Comparison of ENCODE assay signal across 24 cellular contexts in genomic region chr4:130576218-130576617, GRCh38.
A peak's percentile ranks its signal among the peaks of the same experiment; 100 is the strongest.
DNase-seq lines count a peak whose midpoint lies in the region; TF ChIP-seq lines count a peak whose summit lies in the region.
"Had no signal": no experiment of that assay in that cellular context is flagged by ENCODE, and none has a peak within 500 bp of the region (broad histone marks: within the 10 kb centered on the region; RNA-seq: fewer than 3 reads in every experiment).

No MANE protein-coding gene starts in this region.

- H3K4me3 ChIP-seq in SK-N-SH (ENCODE audit: low read depth in 2 of 2, low read length in 1 of 2), result no peak overlapping the region
- H3K4me3 ChIP-seq in esophagus squamous epithelium, result no peak overlapping the region
- H3K4me3 ChIP-seq: gastrocnemius medialis, GM23338, K562, mucosa of descending colon had no signal

- POLR2A ChIA-PET in SK-N-SH (lab: Yijun Ruan, JAX), result no interaction called here

- H2AFZ ChIP-seq in SK-N-SH (ENCODE audit: low read depth), result no peak overlapping the region
- H2AFZ ChIP-seq: GM23338 had no signal

- H4K20me1 ChIP-seq in SK-N-SH (ENCODE audit: insufficient read depth), result no peaks in the 10 kb centered on the region

- H3K4me2 ChIP-seq in SK-N-SH, result no peak overlapping the region
- H3K4me2 ChIP-seq: GM23338 had no signal

- H3K9me3 ChIP-seq in SK-N-SH (no peaks in the 10 kb centered on the region), esophagus squamous epithelium (no peaks in the 10 kb centered on the region)
- H3K9me3 ChIP-seq: gastrocnemius medialis, mucosa of descending colon had no signal

- peak; percentile 9; the same call in 1 of the 2 replicates for TF ChIP-seq RAD21 in SK-N-SH (IDR thresholded peaks at IDR 0.05; ENCODE audit: low read length)

- H3K9ac ChIP-seq in SK-N-SH, result no peak overlapping the region

- TF ChIP-seq EP300 in SK-N-SH (IDR thresholded peaks at IDR 0.05; ENCODE audit: borderline replicate concordance in 1 of 2, low read depth in 1 of 2, low read length in 1 of 2), result peak in 1 of 2 experiments; percentile 89; a peak in 2 of 4 replicates

- 7% methylated on average over 1 of the region's 1 CpG for WGBS in SK-N-SH (ENCODE audit: low lambda C conversion rate)
- 68 to 74% methylated on average over 1 of the region's 1 CpG for WGBS in esophagus squamous epithelium, 2 donors

- no peak for TF ChIP-seq CTCF in SK-N-SH (IDR thresholded peaks at IDR 0.05)
- no peak for TF ChIP-seq CTCF in esophagus squamous epithelium (IDR thresholded peaks at IDR 0.05)

- no peaks in the 10 kb centered on the region for H3K79me2 ChIP-seq in SK-N-SH (ENCODE audit: insufficient read depth)

- CTCF ChIA-PET in SK-N-SH (lab: Yijun Ruan, JAX), result interaction anchor here (1.3 kb wide), 1 partner anchor 13 kb away, joined by 4 read pairs; no protein-coding TSS in a partner anchor

- TF ChIP-seq POLR2A in esophagus squamous epithelium (IDR thresholded peaks at IDR 0.05), result no peak

- H3K27ac ChIP-seq in SK-N-SH (ENCODE audit: low read depth in 2 of 2, low read length in 1 of 2), result peak overlapping the region in 1 of 2 experiments; percentile 77; a peak in 1 of 4 replicates
- no peak overlapping the region for H3K27ac ChIP-seq in esophagus squamous epithelium
- H3K27ac ChIP-seq: 22Rv1, gastrocnemius medialis, WERI-Rb-1 had no signal

- no peaks in the 10 kb centered on the region for H3K27me3 ChIP-seq in SK-N-SH (ENCODE audit: insufficient read depth)
- no peaks in the 10 kb centered on the region for H3K27me3 ChIP-seq in esophagus squamous epithelium
- H3K27me3 ChIP-seq: gastrocnemius medialis had no signal

- H3K4me1 ChIP-seq in SK-N-SH (ENCODE audit: control insufficient read depth in 1 of 2, insufficient read depth in 2 of 2, low read depth in 1 of 2, low read length in 1 of 2) (peaks cover 0 to 4% of the 10 kb centered on the region in 2 experiments; a peak in 2 of 4 replicates), esophagus squamous epithelium (no peaks in the 10 kb centered on the region)
- H3K4me1 ChIP-seq: gastrocnemius medialis had no signal

- no peaks in the 10 kb centered on the region for H3F3A ChIP-seq in SK-N-SH (replicated peaks; ENCODE audit: insufficient read depth)

- DNase-seq in DMS53 (lab: John Stamatoyannopoulos, UW) (peak; percentile 3), DMS53 treated with DMSO at 0.1 percent for 48 hours (lab: John Stamatoyannopoulos, UW; ENCODE audit: unreplicated experiment) (no peak), NCI-H2227 (lab: John Stamatoyannopoulos, UW; ENCODE audit: unreplicated experiment) (peak; percentile 67), SK-N-SH (peak; percentile 28), retina (peak; percentile 41), SHP77 (lab: John Stamatoyannopoulos, UW) (no peak), esophagus squamous epithelium (lab: John Stamatoyannopoulos, UW) (no peak), hypothalamus (lab: John Stamatoyannopoulos, UW) (no peak)
- DNase-seq: activated CD4-positive, alpha-beta T cell treated with anti-CD3 and anti-CD28 coated beads, Interleukin-2, amount 10 ng/mL, durations not matched to agents 24 days and 14 days; activated effector memory CD4-positive, alpha-beta T cell treated with anti-CD3 and anti-CD28 coated beads, Interleukin-2, amount 50 U/mL, for 16 hours; anterior cingulate cortex; EL; gastrocnemius medialis; mucosa of descending colon; natural killer cell; NCI-H1048; NCI-H2029 treated with DMSO at 0.1 percent for 48 hours; stimulated activated CD4-positive, alpha-beta T cell treated with anti-CD3 and anti-CD28 coated beads, Interleukin-15, amount 100 ng/mL, for 24 hours; substantia nigra; T-cell; WERI-Rb-1 had no signal

- H3K36me3 ChIP-seq in SK-N-SH (replicated peaks in 1 of 2; ENCODE audit: control insufficient read depth in 1 of 2, insufficient read depth in 2 of 2, low read length in 1 of 2) (no peaks in the 10 kb centered on the region), esophagus squamous epithelium (no peaks in the 10 kb centered on the region)
- H3K36me3 ChIP-seq: gastrocnemius medialis, WERI-Rb-1 had no signal

- no peaks in the 10 kb centered on the region for H3K9me2 ChIP-seq in SK-N-SH

- intact Hi-C loops in esophagus squamous epithelium (cut with DNase I), result no loop called here

TF ChIP-seq in SK-N-SH, 30 proteins besides CTCF, POLR2A, EP300 and RAD21:
- no peak for TF ChIP-seq SIN3A (IDR thresholded peaks at IDR 0.05; ENCODE audit: borderline replicate concordance, low read depth, low read length)
- TF ChIP-seq CHD2 (IDR thresholded peaks at IDR 0.05; ENCODE audit: low read length, partially characterized antibody), result no peak
- TF ChIP-seq EZH2phosphoT487 (IDR thresholded peaks at IDR 0.05; ENCODE audit: borderline replicate concordance, low read depth), result no peak
- no peak for TF ChIP-seq YY1 (IDR thresholded peaks at IDR 0.05; ENCODE audit: low read depth)
- TF ChIP-seq TCF12 (IDR thresholded peaks at IDR 0.05), result peak; percentile 16; the same call in 1 of the 2 replicates
- TF ChIP-seq USF2 (IDR thresholded peaks at IDR 0.05; ENCODE audit: borderline replicate concordance, low read depth, low read length), result no peak
- no peak for TF ChIP-seq PBX3 (IDR thresholded peaks at IDR 0.05)
- no peak for TF ChIP-seq NFIC (IDR thresholded peaks at IDR 0.05; ENCODE audit: borderline replicate concordance)
- TF ChIP-seq FOXM1 (IDR thresholded peaks at IDR 0.05; ENCODE audit: low read depth), result no peak
- no peak for TF ChIP-seq REST (IDR thresholded peaks at IDR 0.05; ENCODE audit: low read depth, low read length)
- no peak for TF ChIP-seq MXI1 (IDR thresholded peaks at IDR 0.05; ENCODE audit: low read depth, low read length)
- TF ChIP-seq TEAD4 (IDR thresholded peaks at IDR 0.05; ENCODE audit: borderline replicate concordance, insufficient read depth), result no peak
- peak; percentile 64; the same call in 1 of the 2 replicates for TF ChIP-seq RFX5 (IDR thresholded peaks at IDR 0.05; ENCODE audit: low read length)
- TF ChIP-seq GATA2 (CRISPR knock-in tag; IDR thresholded peaks at IDR 0.05), result peak; percentile 67
- no peak for TF ChIP-seq MEF2A (IDR thresholded peaks at IDR 0.05; ENCODE audit: borderline replicate concordance, low read depth)
- peak; percentile 85 for TF ChIP-seq RCOR1 (IDR thresholded peaks at IDR 0.05; ENCODE audit: low read length)
- TF ChIP-seq RXRA (IDR thresholded peaks at IDR 0.05; ENCODE audit: borderline replicate concordance, low read depth), result no peak
- no peak for TF ChIP-seq TAF1 (IDR thresholded peaks at IDR 0.05; ENCODE audit: borderline replicate concordance, low read depth, low read length)

Comparison
In these comparisons a context has a peak if more than half of its experiments do, and no peak if none do; other contexts are left out.
1. DNase-seq: peak in DMS53 (single experiment), NCI-H2227 (single experiment), SK-N-SH (single experiment) and retina (single experiment); none in DMS53 treated with DMSO at 0.1 percent for 48 hours (single experiment), SHP77 (0 of 2), esophagus squamous epithelium (single experiment) and hypothalamus (0 of 51).